1 cellular context compared by ENCODE assay signal in the genomic region with DNA sequence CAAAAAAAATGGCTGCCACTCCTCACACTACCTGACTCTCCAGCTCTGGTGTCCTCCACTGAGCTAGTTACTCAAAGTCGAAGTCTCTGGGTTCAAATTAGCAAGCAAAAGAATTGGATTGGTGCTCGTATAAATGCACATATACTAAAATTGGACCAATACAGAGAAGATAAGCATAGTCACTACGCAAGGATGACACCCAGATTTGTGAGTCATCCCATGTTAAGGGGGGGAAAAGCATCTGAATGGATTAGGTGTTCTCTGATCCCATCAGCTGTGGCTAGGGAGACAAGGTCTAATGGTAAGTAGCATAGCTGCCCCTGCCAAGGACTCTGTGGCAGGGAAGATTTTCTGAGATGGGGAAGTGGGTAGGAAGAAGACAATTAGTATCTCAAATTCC.
TF ChIP-seq lines count a peak whose summit lies in the region.

No MANE protein-coding gene starts in this region.

TF ChIP-seq in SK-N-SH treated with all-trans-retinoic acid at 6 μM for 48 hours, 23 proteins besides CTCF, POLR2A, EP300 and RAD21 (continued from another document):
- no peak for TF ChIP-seq ZNF565 (CRISPR knock-in tag; conservative IDR thresholded peaks at IDR 0.05; ENCODE audit: low read depth)
- TF ChIP-seq, protein P1, sequence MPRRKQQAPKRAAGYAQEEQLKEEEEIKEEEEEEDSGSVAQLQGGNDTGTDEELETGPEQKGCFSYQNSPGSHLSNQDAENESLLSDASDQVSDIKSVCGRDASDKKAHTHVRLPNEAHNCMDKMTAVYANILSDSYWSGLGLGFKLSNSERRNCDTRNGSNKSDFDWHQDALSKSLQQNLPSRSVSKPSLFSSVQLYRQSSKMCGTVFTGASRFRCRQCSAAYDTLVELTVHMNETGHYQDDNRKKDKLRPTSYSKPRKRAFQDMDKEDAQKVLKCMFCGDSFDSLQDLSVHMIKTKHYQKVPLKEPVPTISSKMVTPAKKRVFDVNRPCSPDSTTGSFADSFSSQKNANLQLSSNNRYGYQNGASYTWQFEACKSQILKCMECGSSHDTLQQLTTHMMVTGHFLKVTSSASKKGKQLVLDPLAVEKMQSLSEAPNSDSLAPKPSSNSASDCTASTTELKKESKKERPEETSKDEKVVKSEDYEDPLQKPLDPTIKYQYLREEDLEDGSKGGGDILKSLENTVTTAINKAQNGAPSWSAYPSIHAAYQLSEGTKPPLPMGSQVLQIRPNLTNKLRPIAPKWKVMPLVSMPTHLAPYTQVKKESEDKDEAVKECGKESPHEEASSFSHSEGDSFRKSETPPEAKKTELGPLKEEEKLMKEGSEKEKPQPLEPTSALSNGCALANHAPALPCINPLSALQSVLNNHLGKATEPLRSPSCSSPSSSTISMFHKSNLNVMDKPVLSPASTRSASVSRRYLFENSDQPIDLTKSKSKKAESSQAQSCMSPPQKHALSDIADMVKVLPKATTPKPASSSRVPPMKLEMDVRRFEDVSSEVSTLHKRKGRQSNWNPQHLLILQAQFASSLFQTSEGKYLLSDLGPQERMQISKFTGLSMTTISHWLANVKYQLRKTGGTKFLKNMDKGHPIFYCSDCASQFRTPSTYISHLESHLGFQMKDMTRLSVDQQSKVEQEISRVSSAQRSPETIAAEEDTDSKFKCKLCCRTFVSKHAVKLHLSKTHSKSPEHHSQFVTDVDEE (CRISPR knock-in tag; IDR thresholded peaks at IDR 0.05), result no peak
- TF ChIP-seq TCF4 (CRISPR knock-in tag; IDR thresholded peaks at IDR 0.05; ENCODE audit: borderline replicate concordance), result no peak
- TF ChIP-seq ARNTL (CRISPR knock-in tag; IDR thresholded peaks at IDR 0.05; ENCODE audit: borderline replicate concordance, low read depth), result no peak
- TF ChIP-seq ZC3H10 (CRISPR knock-in tag; IDR thresholded peaks at IDR 0.05), result no peak
